ENCODE assay signal across 9 cellular contexts in genomic region chr1:59355361-59355760, GRCh38. TPM values are rescaled to one million over a fixed set of nuclear protein-coding genes. Genes with fewer than 3 reads are reported as not detected.
DNase-seq lines count a peak whose midpoint lies in the region; ATAC-seq and TF ChIP-seq lines count a peak whose summit lies in the region.
"Had no signal": no experiment of that assay in that cellular context is flagged by ENCODE, and none has a peak within 500 bp of the region (broad histone marks: within the 10 kb centered on the region; RNA-seq: fewer than 3 reads in every experiment).

No MANE protein-coding gene starts in this region.

- intact Hi-C loops in left lung (cut with DNase I): no loop called here
- intact Hi-C loops in prostate gland (cut with DNase I): no loop called here

- no peak overlapping the region for H3K27ac ChIP-seq in left lung
- no peak overlapping the region for H3K27ac ChIP-seq in prostate gland
- peak overlapping the region in 1 of 4 donors; percentile 10 for H3K27ac ChIP-seq in Peyer's patch

- H3K27me3 ChIP-seq in left lung: no peaks in the 10 kb centered on the region
- H3K27me3 ChIP-seq in prostate gland (replicated peaks; ENCODE audit: insufficient read depth): no peaks in the 10 kb centered on the region
- no peaks in the 10 kb centered on the region for H3K27me3 ChIP-seq in Peyer's patch

- H3K4me1 ChIP-seq in left lung (no peaks in the 10 kb centered on the region), prostate gland (replicated peaks) (no peaks in the 10 kb centered on the region), Peyer's patch (peaks cover 0 to 9% (median 0%) of the 10 kb centered on the region in 4 donors)

- TF ChIP-seq CTCF in left lung (IDR thresholded peaks at IDR 0.05): no peak
- TF ChIP-seq CTCF in prostate gland (IDR thresholded peaks at IDR 0.05): no peak
- TF ChIP-seq CTCF in Peyer's patch (IDR thresholded peaks at IDR 0.05): no peak

- H3K9me3 ChIP-seq in left lung (no peaks in the 10 kb centered on the region), prostate gland (no peaks in the 10 kb centered on the region), Peyer's patch (no peaks in the 10 kb centered on the region)

- no peaks in the 10 kb centered on the region for H3K36me3 ChIP-seq in left lung
- H3K36me3 ChIP-seq in prostate gland: no peaks in the 10 kb centered on the region
- no peaks in the 10 kb centered on the region for H3K36me3 ChIP-seq in Peyer's patch

- ATAC-seq in GM18517 (IDR thresholded peaks at IDR 0.05; ENCODE audit: unreplicated experiment): peak; percentile 65
- peak; percentile 55 for ATAC-seq in GM21390 (IDR thresholded peaks at IDR 0.05; ENCODE audit: unreplicated experiment)
- ATAC-seq in HG03354 (IDR thresholded peaks at IDR 0.05; ENCODE audit: poor library complexity, severe bottlenecking, unreplicated experiment): peak; percentile 75
- peak; percentile 49 for ATAC-seq in left lung

- H3K4me3 ChIP-seq in left lung (no peak overlapping the region), prostate gland (no peak overlapping the region), Peyer's patch (no peak overlapping the region)

- TF ChIP-seq POLR2A in prostate gland (IDR thresholded peaks at IDR 0.05): no peak
- TF ChIP-seq POLR2A in Peyer's patch (IDR thresholded peaks at IDR 0.05): no peak

- no peak for DNase-seq in left lung
- no peak for DNase-seq in NCI-H1417 treated with DMSO at 0.1 percent for 48 hours (lab: John Stamatoyannopoulos, UW)
- DNase-seq in prostate gland (ENCODE audit: low spot score): no peak
- DNase-seq in Peyer's patch: no peak
- DNase-seq in stimulated activated CD4-positive, alpha-beta T cell treated with anti-CD3 and anti-CD28 coated beads, Interleukin-15, amount 100 ng/mL, for 24 hours: no peak
- DNase-seq: amniotic stem cell had no signal

RNA-seq across cellular contexts. Expression of gene FGGY, which starts 58.5 kb away (rescaled TPM):
- total RNA-seq in left lung (10 to 100 TPM; 17.3 to 20.0 TPM), prostate gland (10 to 100 TPM; 28.6 to 32.2 TPM), Peyer's patch (100 to 1,000 TPM in 1 of 4 donors, 10 to 100 TPM in 3; 18.9 to 102 (median 33.6) TPM)
